Comparison of ENCODE assay signal across 1 cellular context in genomic region chr4:83636930-83637329, GRCh38.
TF ChIP-seq lines count a peak whose summit lies in the region.

No MANE protein-coding gene starts in this region.

TF ChIP-seq in GM23338, 12 proteins besides CTCF, POLR2A, EP300 and RAD21 (continued from another document):
- no peak for TF ChIP-seq ETS1 (IDR thresholded peaks at IDR 0.05)
- TF ChIP-seq ZNF331 (CRISPR knock-in tag; IDR thresholded peaks at IDR 0.05; ENCODE audit: low read depth): no peak
- no peak for TF ChIP-seq POLR2AphosphoS5 (IDR thresholded peaks at IDR 0.05; ENCODE audit: low read depth)
- TF ChIP-seq EZH2phosphoT487 (IDR thresholded peaks at IDR 0.05; ENCODE audit: unreplicated experiment): no peak
- no peak for TF ChIP-seq STAT1 (IDR thresholded peaks at IDR 0.05; ENCODE audit: unreplicated experiment)
- TF ChIP-seq JUNB (IDR thresholded peaks at IDR 0.05; ENCODE audit: unreplicated experiment): no peak
- no peak for TF ChIP-seq ZNF114 (CRISPR knock-in tag; IDR thresholded peaks at IDR 0.05)
- TF ChIP-seq ZNF462 (CRISPR knock-in tag; IDR thresholded peaks at IDR 0.05): no peak
